Comparison of ENCODE assay signal across 1 cellular context in genomic region chr1:7961199-7962010, GRCh38.
TF ChIP-seq lines count a peak whose summit lies in the region.

Gene PARK7, plus strand, starts transcription at chr1:7961711. Its CDS starts 1,075 bp downstream, at chr1:7962786.

TF ChIP-seq in HCT116, 20 proteins besides CTCF, POLR2A, EP300 and RAD21 (continued from another document):
- TF ChIP-seq CEBPB (IDR thresholded peaks at IDR 0.05; ENCODE audit: low read depth) (no peak), ZFX (IDR thresholded peaks at IDR 0.05) (peak; percentile 98), YY1 (IDR thresholded peaks at IDR 0.05; ENCODE audit: extremely low read depth, insufficient replicate concordance, low read depth, low read length) (peak; percentile 47), SP1 (IDR thresholded peaks at IDR 0.05; ENCODE audit: low read depth) (peak; percentile 99), FOSL1 (IDR thresholded peaks at IDR 0.05; ENCODE audit: low read depth) (no peak; the same call in 1 of the 2 replicates)
